In the genomic region with DNA sequence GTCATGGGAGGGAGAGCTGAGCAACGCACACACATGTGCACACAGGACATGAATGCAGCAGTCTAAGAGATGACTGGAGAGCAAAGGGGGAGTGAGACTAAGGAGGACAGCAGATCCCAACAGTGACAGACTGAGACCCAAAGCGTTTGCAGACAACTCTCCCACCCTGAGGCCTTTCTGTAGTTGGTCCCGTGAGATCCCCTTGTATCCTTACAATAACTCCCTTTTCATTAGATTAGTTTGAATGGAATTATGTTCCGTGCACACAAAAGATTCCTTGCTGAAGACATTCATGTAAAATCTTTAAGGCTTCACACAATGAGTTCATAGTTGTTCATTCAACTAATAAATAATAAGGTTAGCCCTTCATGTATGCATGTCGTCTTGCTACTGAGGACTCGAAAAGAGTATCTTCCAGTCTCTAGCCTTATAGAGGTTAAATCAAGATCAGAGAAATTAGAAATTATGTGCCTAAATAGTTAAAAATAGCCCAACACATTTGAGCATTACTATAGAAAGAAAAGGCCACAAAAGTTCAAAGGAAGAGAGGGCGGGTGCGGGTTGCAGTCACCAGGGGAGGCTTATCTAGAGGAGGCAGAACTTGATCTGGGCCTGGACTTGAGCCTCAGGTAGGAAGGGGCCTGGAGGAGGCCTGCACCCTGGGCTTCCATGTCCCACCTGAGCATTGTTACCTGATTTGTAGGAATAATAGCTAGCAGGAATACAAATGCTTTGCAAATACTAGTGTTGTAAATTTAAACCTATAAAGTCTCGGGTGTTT, we compare ENCODE assay signal across 25 cellular contexts.
"Had no signal": no experiment of that assay in that cellular context is flagged by ENCODE, and none has a peak within 500 bp of the region (broad histone marks: within the 10 kb centered on the region; RNA-seq: fewer than 3 reads in every experiment).

No MANE protein-coding gene starts in this region.

- H3K9me3 Mint-ChIP-seq: activated naive CD4-positive, alpha-beta T cell treated with anti-CD3 and anti-CD28 coated beads, Interleukin-2, amount 10 ng/mL, durations not matched to agents 7 days and 5 days; nephron progenitor cell; stimulated activated effector memory CD8-positive, alpha-beta T cell treated with anti-CD3 and anti-CD28 coated beads, Interleukin-12 subunit alpha, Interleukin-12 subunit beta, amount 100 ng/mL, for 72 hours had no signal

- H3K4me3 Mint-ChIP-seq: activated naive CD4-positive, alpha-beta T cell treated with anti-CD3 and anti-CD28 coated beads, Interleukin-2, amount 10 ng/mL, durations not matched to agents 7 days and 5 days; nephron progenitor cell; stimulated activated effector memory CD8-positive, alpha-beta T cell treated with anti-CD3 and anti-CD28 coated beads, Interleukin-12 subunit alpha, Interleukin-12 subunit beta, amount 100 ng/mL, for 72 hours had no signal

- H3K27ac Mint-ChIP-seq: activated naive CD4-positive, alpha-beta T cell treated with anti-CD3 and anti-CD28 coated beads, Interleukin-2, amount 10 ng/mL, durations not matched to agents 7 days and 5 days; nephron progenitor cell; stimulated activated effector memory CD8-positive, alpha-beta T cell treated with anti-CD3 and anti-CD28 coated beads, Interleukin-12 subunit alpha, Interleukin-12 subunit beta, amount 100 ng/mL, for 72 hours had no signal

- ATAC-seq: body of pancreas; esophagus mucosa; left lung; lower lobe of right lung; psoas muscle; stimulated activated effector memory CD8-positive, alpha-beta T cell treated with anti-CD3 and anti-CD28 coated beads, Interleukin-12 subunit alpha, Interleukin-12 subunit beta, amount 100 ng/mL, for 72 hours; upper lobe of right lung had no signal

- DNase-seq: activated CD4-positive, alpha-beta T cell treated with anti-CD3 and anti-CD28 coated beads for 4 hours; activated CD4-positive, alpha-beta T cell treated with anti-CD3 and anti-CD28 coated beads, Interleukin-2, amount 50 U/mL, for 4 hours; activated CD8-positive, alpha-beta memory T cell treated with anti-CD3 and anti-CD28 coated beads for 24 hours; activated effector memory CD4-positive, alpha-beta T cell treated with anti-CD3 and anti-CD28 coated beads, Interleukin-2, amount 50 U/mL, for 16 hours; activated naive CD4-positive, alpha-beta T cell treated with anti-CD3 and anti-CD28 coated beads, Interleukin-2, amount 10 ng/mL, durations not matched to agents 7 days and 5 days; adrenal gland; aorta; body of pancreas; dorsolateral prefrontal cortex; effector memory CD4-positive, alpha-beta T cell; foreskin fibroblast; left lung; lower lobe of right lung; mesendoderm; nephron progenitor cell; occipital lobe; psoas muscle; sigmoid colon; small intestine; stimulated activated CD4-positive, alpha-beta T cell treated with anti-CD3 and anti-CD28 coated beads, Interleukin-4, amount 100 ng/mL, for 24 hours; stomach; thyroid gland; upper lobe of right lung had no signal
